22 cellular contexts compared by ENCODE assay signal in the genomic region with DNA sequence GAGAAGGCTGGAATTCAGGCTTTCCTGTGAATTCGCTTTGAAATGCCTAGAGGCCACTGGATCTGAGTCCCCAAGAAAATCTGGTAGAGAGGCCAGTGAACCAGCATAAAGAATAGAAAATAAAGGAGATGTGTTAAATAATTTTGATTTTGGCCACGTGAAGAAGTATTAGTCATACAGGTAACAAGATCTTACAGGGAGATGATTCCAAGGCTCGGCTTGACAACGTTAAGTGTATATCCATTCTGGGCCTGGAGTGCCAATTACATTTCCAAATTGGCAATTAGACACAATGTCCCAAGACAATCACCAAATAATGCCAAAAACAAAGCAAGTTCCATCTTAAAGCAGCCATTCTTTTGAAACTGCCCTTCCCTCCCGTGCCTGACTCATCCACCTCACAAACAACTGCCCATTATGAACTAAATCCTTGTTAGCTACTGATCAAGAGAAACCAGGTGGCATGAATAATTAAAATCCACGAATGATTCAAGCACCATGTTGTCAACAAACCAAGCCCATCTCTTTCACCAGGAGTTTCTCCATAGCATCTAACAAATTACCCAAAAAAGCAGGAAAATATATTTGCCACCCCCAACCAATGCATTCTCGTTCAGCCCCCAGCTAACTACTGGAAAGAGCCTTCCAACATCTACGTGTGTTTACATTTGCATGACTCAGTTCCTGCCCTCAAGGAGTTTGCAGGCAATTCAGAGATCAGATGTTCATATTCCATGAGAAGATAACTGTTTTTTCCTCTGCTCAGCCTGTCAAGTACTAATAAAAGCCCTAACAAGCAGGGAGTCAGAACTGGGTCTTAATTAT. TPM values are rescaled to one million over a fixed set of nuclear protein-coding genes. Genes with fewer than 3 reads are reported as not detected.
DNase-seq lines count a peak whose midpoint lies in the region; ATAC-seq, FAIRE-seq and TF ChIP-seq lines count a peak whose summit lies in the region.
"Had no signal": no experiment of that assay in that cellular context is flagged by ENCODE, and none has a peak within 500 bp of the region (broad histone marks: within the 10 kb centered on the region; RNA-seq: fewer than 3 reads in every experiment).

No MANE protein-coding gene starts in this region.

- intact Hi-C loops in PC-3 (cut with micrococcal nuclease), result no loop called here
- intact Hi-C loops in OCI-LY7 (cut with micrococcal nuclease; ENCODE audit: unreplicated experiment), result no loop called here

- peaks cover 96% of the 10 kb centered on the region for H3K79me2 ChIP-seq in PC-3 (ENCODE audit: low read length)
- no peaks in the 10 kb centered on the region for H3K79me2 ChIP-seq in neural progenitor cell (ENCODE audit: low read depth)
- no peaks in the 10 kb centered on the region for H3K79me2 ChIP-seq in OCI-LY7 (ENCODE audit: insufficient read depth, low read depth, low read length)

- CTCF ChIA-PET in PC-3 (lab: Charles Lee) (interaction anchor here (1.1 to 1.6 kb wide), 3 partner anchors 128 to 237 kb away, joined by 3 to 7 read pairs (median 5); no protein-coding TSS in a partner anchor), OCI-LY7 (lab: Charles Lee; ENCODE audit: unreplicated experiment) (no interaction called here)

- no peak for TF ChIP-seq POLR2A in GM12892 (IDR thresholded peaks at IDR 0.05; ENCODE audit: low read depth, low read length)

- H3K4me1 Mint-ChIP-seq in chondrocyte (ENCODE audit: low read depth), result peaks cover 58% of the 10 kb centered on the region
- H3K4me1 Mint-ChIP-seq in neural progenitor cell, result no peaks in the 10 kb centered on the region
- peaks cover 5 to 11% of the 10 kb centered on the region in 2 donors for H3K4me1 Mint-ChIP-seq in stimulated activated naive B cell treated with anti-CD40 and anti-IgM and Interleukin-4, amounts not matched to agents 10 μg/mL and 1 μg/mL and 100 μg/mL, for 72 hours
- H3K4me1 Mint-ChIP-seq: activated CD4-positive, alpha-beta T cell treated with anti-CD3 and anti-CD28 coated beads, Interleukin-2, amount 10 ng/mL, durations not matched to agents 7 days and 5 days had no signal

- H4K20me1 ChIP-seq in PC-3 (ENCODE audit: low read length) (no peaks in the 10 kb centered on the region), neural progenitor cell (ENCODE audit: low read depth) (no peaks in the 10 kb centered on the region), OCI-LY7 (ENCODE audit: insufficient read depth, low read length) (no peaks in the 10 kb centered on the region)

- H3K9ac ChIP-seq in PC-3 (ENCODE audit: low read length) (peak overlapping the region; percentile 55), neural progenitor cell (no peak overlapping the region)

- peaks cover 12% of the 10 kb centered on the region for H3K36me3 ChIP-seq in PC-3 (ENCODE audit: low read depth, low read length)
- H3K36me3 ChIP-seq in neural progenitor cell, result no peaks in the 10 kb centered on the region
- H3K36me3 ChIP-seq in OCI-LY7 (ENCODE audit: insufficient read depth, low read length), result no peaks in the 10 kb centered on the region
- H3K36me3 ChIP-seq: BE2C, upper lobe of left lung had no signal

- no peaks in the 10 kb centered on the region for H3K27me3 ChIP-seq in PC-3 (ENCODE audit: low read length)
- H3K27me3 ChIP-seq in neural progenitor cell, result peaks cover 6% of the 10 kb centered on the region
- H3K27me3 ChIP-seq: BE2C, upper lobe of left lung had no signal

- H3K27me3 Mint-ChIP-seq in chondrocyte (ENCODE audit: low read depth) (no peaks in the 10 kb centered on the region), neural progenitor cell (ENCODE audit: insufficient read depth, low read depth) (peaks cover 9% of the 10 kb centered on the region)
- H3K27me3 Mint-ChIP-seq in stimulated activated naive B cell treated with anti-CD40 and anti-IgM and Interleukin-4, amounts not matched to agents 10 μg/mL and 1 μg/mL and 100 μg/mL, for 72 hours, result peaks cover 18 to 20% of the 10 kb centered on the region in 2 donors

- H3K4me3 Mint-ChIP-seq in chondrocyte (ENCODE audit: unreplicated experiment), result no peak overlapping the region
- H3K4me3 Mint-ChIP-seq in neural progenitor cell, result no peak overlapping the region
- H3K4me3 Mint-ChIP-seq in stimulated activated naive B cell treated with anti-CD40 and anti-IgM and Interleukin-4, amounts not matched to agents 10 μg/mL and 1 μg/mL and 100 μg/mL, for 72 hours, result no peak overlapping the region
- H3K4me3 Mint-ChIP-seq: activated CD4-positive, alpha-beta T cell treated with anti-CD3 and anti-CD28 coated beads, Interleukin-2, amount 10 ng/mL, durations not matched to agents 7 days and 5 days; activated naive CD8-positive, alpha-beta T cell treated with anti-CD3 and anti-CD28 coated beads for 36 hours; T-helper 2 cell treated with Interferon-gamma antibody and Interleukin-4, amounts not matched to agents 5 μg/mL and 100 μg/mL, for 36 hours had no signal

- BruUV-seq in PC-3 (replicated peaks; lab: Mats Ljungman, UMichigan), result TSS peak; percentile 3
- BruUV-seq in OCI-LY7 (replicated peaks; lab: Mats Ljungman, UMichigan), result no TSS peak

- H3K4me2 ChIP-seq in PC-3 (ENCODE audit: low read length) (peak overlapping the region; percentile 56), neural progenitor cell (peak overlapping the region; percentile 31), OCI-LY7 (ENCODE audit: low read length) (no peak overlapping the region)

- H3K4me1 ChIP-seq in PC-3 (ENCODE audit: insufficient read depth, low read length), result peaks cover 43% of the 10 kb centered on the region
- peaks cover 11% of the 10 kb centered on the region for H3K4me1 ChIP-seq in neural progenitor cell
- H3K4me1 ChIP-seq in OCI-LY7 (ENCODE audit: insufficient read depth, low read length, poor library complexity, severe bottlenecking), result no peaks in the 10 kb centered on the region
- H3K4me1 ChIP-seq: BE2C, upper lobe of left lung had no signal

- DNase-seq in GM12892 (ENCODE audit: insufficient read length), result no peak
- DNase-seq in PC-3, result peak; percentile 99
- DNase-seq in chondrocyte (ENCODE audit: low spot score), result no peak
- no peak for DNase-seq in neural progenitor cell (ENCODE audit: low spot score)
- DNase-seq in OCI-LY7 (ENCODE audit: low spot score), result no peak
- no peak for DNase-seq in activated CD4-positive, CD25-positive, alpha-beta regulatory T cell (lab: John Stamatoyannopoulos, UW)
- DNase-seq in stimulated activated naive B cell treated with anti-CD40 and anti-IgM and Interleukin-4, amounts not matched to agents 10 μg/mL and 1 μg/mL and 100 μg/mL, for 72 hours, result no peak
- DNase-seq: activated CD4-positive, alpha-beta T cell treated with anti-CD3 and anti-CD28 coated beads, Interleukin-2, amount 10 ng/mL, durations not matched to agents 7 days and 5 days; activated naive CD8-positive, alpha-beta T cell treated with anti-CD3 and anti-CD28 coated beads for 36 hours; activated T-cell treated with anti-CD3 and anti-CD28 coated beads, Interleukin-2, amount 50 U/mL, for 1 hour; BE2C; central memory CD4-positive, alpha-beta T cell; DMS153; NCI-H1436; NCI-H526; nucleus accumbens; Right ventricle myocardium superior; upper lobe of left lung had no signal

- H3K4me3 ChIP-seq in PC-3 (ENCODE audit: low read length) (peak overlapping the region; percentile 11), neural progenitor cell (no peak overlapping the region), OCI-LY7 (ENCODE audit: low read depth, low read length, poor library complexity, severe bottlenecking) (no peak overlapping the region)
- H3K4me3 ChIP-seq: K562, skin epidermis, upper lobe of left lung had no signal

- peak overlapping the region; percentile 79 for H3K27ac ChIP-seq in PC-3 (ENCODE audit: low read length)
- no peak overlapping the region for H3K27ac ChIP-seq in neural progenitor cell
- no peak overlapping the region for H3K27ac ChIP-seq in OCI-LY7 (ENCODE audit: low read depth, low read length, poor library complexity, severe bottlenecking)
- H3K27ac ChIP-seq: upper lobe of left lung had no signal

- H3K36me3 Mint-ChIP-seq in chondrocyte (ENCODE audit: low read depth), result peaks cover 2% of the 10 kb centered on the region
- H3K36me3 Mint-ChIP-seq in neural progenitor cell, result no peaks in the 10 kb centered on the region
- no peaks in the 10 kb centered on the region for H3K36me3 Mint-ChIP-seq in stimulated activated naive B cell treated with anti-CD40 and anti-IgM and Interleukin-4, amounts not matched to agents 10 μg/mL and 1 μg/mL and 100 μg/mL, for 72 hours
- H3K36me3 Mint-ChIP-seq: activated naive CD8-positive, alpha-beta T cell treated with anti-CD3 and anti-CD28 coated beads for 36 hours had no signal

- no peaks in the 10 kb centered on the region for H3K9me3 Mint-ChIP-seq in chondrocyte (ENCODE audit: low read depth)
- H3K9me3 Mint-ChIP-seq in neural progenitor cell, result no peaks in the 10 kb centered on the region
- H3K9me3 Mint-ChIP-seq in stimulated activated naive B cell treated with anti-CD40 and anti-IgM and Interleukin-4, amounts not matched to agents 10 μg/mL and 1 μg/mL and 100 μg/mL, for 72 hours, result no peaks in the 10 kb centered on the region
- H3K9me3 Mint-ChIP-seq: activated CD4-positive, alpha-beta T cell treated with anti-CD3 and anti-CD28 coated beads, Interleukin-2, amount 10 ng/mL, durations not matched to agents 7 days and 5 days; activated naive CD8-positive, alpha-beta T cell treated with anti-CD3 and anti-CD28 coated beads for 36 hours; T-helper 2 cell treated with Interferon-gamma antibody and Interleukin-4, amounts not matched to agents 5 μg/mL and 100 μg/mL, for 36 hours had no signal

- POLR2A ChIA-PET in PC-3 (lab: Charles Lee; ENCODE audit: unreplicated experiment), result interaction anchor here (0.6 to 1.2 kb wide), 5 partner anchors 8 to 469 kb away, joined by 3 to 4 read pairs (median 3); partner anchors contain the start of gene KCNMA1
- POLR2A ChIA-PET in OCI-LY7 (lab: Charles Lee), result no interaction called here

- H3K27ac Mint-ChIP-seq in chondrocyte (ENCODE audit: unreplicated experiment), result peak overlapping the region; percentile 64
- no peak overlapping the region for H3K27ac Mint-ChIP-seq in neural progenitor cell
- H3K27ac Mint-ChIP-seq in stimulated activated naive B cell treated with anti-CD40 and anti-IgM and Interleukin-4, amounts not matched to agents 10 μg/mL and 1 μg/mL and 100 μg/mL, for 72 hours, result no peak overlapping the region
- H3K27ac Mint-ChIP-seq: activated CD4-positive, alpha-beta T cell treated with anti-CD3 and anti-CD28 coated beads, Interleukin-2, amount 10 ng/mL, durations not matched to agents 7 days and 5 days; activated naive CD8-positive, alpha-beta T cell treated with anti-CD3 and anti-CD28 coated beads for 36 hours; T-helper 2 cell treated with Interferon-gamma antibody and Interleukin-4, amounts not matched to agents 5 μg/mL and 100 μg/mL, for 36 hours had no signal

- peak; percentile 30 for FAIRE-seq in GM12892 (lab: Jason Lieb, UNC)
- FAIRE-seq: K562 had no signal

- peaks cover 9% of the 10 kb centered on the region for H3F3A ChIP-seq in PC-3 (ENCODE audit: low read length, unreplicated experiment)
- H3F3A ChIP-seq in neural progenitor cell (ENCODE audit: low read depth), result no peaks in the 10 kb centered on the region

- TF ChIP-seq CTCF in PC-3 (conservative IDR thresholded peaks at IDR 0.05; ENCODE audit: low read depth, low read length), result no peak
- no peak for TF ChIP-seq CTCF in chondrocyte (IDR thresholded peaks at IDR 0.05)
- TF ChIP-seq CTCF in neural progenitor cell (IDR thresholded peaks at IDR 0.05), result no peak
- TF ChIP-seq CTCF in OCI-LY7 (conservative IDR thresholded peaks at IDR 0.05; ENCODE audit: low read length), result no peak

- peak overlapping the region; percentile 13 for H2AFZ ChIP-seq in PC-3 (ENCODE audit: low read length)
- no peak overlapping the region for H2AFZ ChIP-seq in neural progenitor cell (replicated peaks)
- no peak overlapping the region for H2AFZ ChIP-seq in OCI-LY7 (ENCODE audit: low read length)

- ATAC-seq in PC-3 (peak; percentile 78), GM18511 (IDR thresholded peaks at IDR 0.05; ENCODE audit: unreplicated experiment) (no peak)
- no peak for ATAC-seq in stimulated activated naive B cell treated with anti-CD40 and anti-IgM and Interleukin-4, amounts not matched to agents 10 μg/mL and 1 μg/mL and 100 μg/mL, for 72 hours (replicated peaks)
- ATAC-seq: K562 had no signal

- H3K9me3 ChIP-seq in PC-3 (ENCODE audit: low read length) (no peaks in the 10 kb centered on the region), neural progenitor cell (ENCODE audit: low read depth) (no peaks in the 10 kb centered on the region), OCI-LY7 (ENCODE audit: low read length) (no peaks in the 10 kb centered on the region)
- H3K9me3 ChIP-seq: BE2C, upper lobe of left lung had no signal

- H3K9me2 ChIP-seq in PC-3 (replicated peaks; ENCODE audit: low read length) (no peaks in the 10 kb centered on the region), OCI-LY7 (ENCODE audit: insufficient read depth, low read length) (no peaks in the 10 kb centered on the region)

RNA-seq across cellular contexts. Expression of gene KCNMA1, which starts 8.5 kb away (rescaled TPM):
- polyA plus RNA-seq in GM12892 (2012; ENCODE audit: missing spikeins), result 31.4 TPM
- 143 and 193 TPM in 2 replicates for total RNA-seq in PC-3 (2014; rRNA removed)
- total RNA-seq in chondrocyte, result 76.1 to 87.6 TPM (median 86.7 TPM) in 3 replicates
- 2.4 and 3.7 TPM in 2 replicates for total RNA-seq in neural progenitor cell (ENCODE audit: low replicate concordance)
- total RNA-seq in OCI-LY7 (2014; rRNA removed; shearing (Covaris generic)), result not detected in 2 replicates
- not detected in 2 replicates for total RNA-seq in OCI-LY7 (2022)
- total RNA-seq: activated CD4-positive, alpha-beta T cell treated with anti-CD3 and anti-CD28 coated beads, Interleukin-2, amount 10 ng/mL, durations not matched to agents 7 days and 5 days; activated naive CD8-positive, alpha-beta T cell treated with anti-CD3 and anti-CD28 coated beads for 36 hours had no signal

Comparison
In these comparisons a context has a peak if more than half of its experiments do, and no peak if none do; other contexts are left out.
1. RNA of gene KCNMA1, which starts 8.5 kb away (total RNA-seq): 143 to 193 TPM in PC-3 and 76.1 to 87.6 TPM in chondrocyte; 2.4 to 3.7 TPM in neural progenitor cell and not detected in OCI-LY7; every median in the first group is over 10 times any median in the second.